18 cellular contexts compared by ENCODE assay signal in genomic region chr13:73075546-73075945, GRCh38. TPM values are rescaled to one million over a fixed set of nuclear protein-coding genes. Genes with fewer than 3 reads are reported as not detected.
DNase-seq lines count a peak whose midpoint lies in the region; ATAC-seq, FAIRE-seq and TF ChIP-seq lines count a peak whose summit lies in the region.
"Had no signal": no experiment of that assay in that cellular context is flagged by ENCODE, and none has a peak within 500 bp of the region (broad histone marks: within the 10 kb centered on the region; RNA-seq: fewer than 3 reads in every experiment).

No MANE protein-coding gene starts in this region.

- BruUV-seq in IMR-90 (replicated peaks; lab: Mats Ljungman, UMichigan) (no TSS peak), endothelial cell of umbilical vein (replicated peaks; lab: Mats Ljungman, UMichigan) (no TSS peak)

- H3K79me1 ChIP-seq in IMR-90 (ENCODE audit: low read depth in 1 of 2, low read length in 2 of 2): peaks cover 10 to 35% of the 10 kb centered on the region in 2 experiments; a peak in 3 of 4 replicates

- H3K14ac ChIP-seq in IMR-90 (replicated peaks; ENCODE audit: low read depth, low read length): peak overlapping the region; percentile 91; the same call in 1 of the 2 replicates

- peak overlapping the region in 1 of 2 experiments; percentile 90; a peak in 3 of 4 replicates for H4K8ac ChIP-seq in IMR-90 (ENCODE audit: low read depth in 2 of 2, low read length in 2 of 2)

- H3K4ac ChIP-seq in IMR-90 (ENCODE audit: low read depth, low read length): peak overlapping the region; percentile 76

- no peaks in the 10 kb centered on the region for H3K27me3 Mint-ChIP-seq in activated T-helper 1 cell treated with anti-CD3 and anti-CD28 coated beads, Interleukin-12 subunit alpha, Interleukin-12 subunit beta, Interleukin-2, Interleukin-4 antibody, amounts not matched to agents 30 ng/mL and 10 ng/mL and 1 ng/mL, durations not matched to agents 14 hours and 24 hours and 36 hours (ENCODE audit: insufficient read depth)
- H3K27me3 Mint-ChIP-seq: activated naive CD4-positive, alpha-beta T cell treated with anti-CD3 and anti-CD28 coated beads, Interleukin-2, amount 50 U/mL, for 24 hours had no signal

- no peak for TF ChIP-seq RAD21 in IMR-90 (IDR thresholded peaks at IDR 0.05; ENCODE audit: low read length)

- no peaks in the 10 kb centered on the region for H3K79me2 ChIP-seq in endothelial cell of umbilical vein (ENCODE audit: control insufficient read depth, insufficient read depth, low read length)

- 0 out of 3 replicates have a peak overlapping the region, but pooled peaks have one; percentile 28 for H2BK15ac ChIP-seq in IMR-90 (ENCODE audit: low read depth, low read length)

- dilution Hi-C loops in IMR-90 (cut with HindIII; ENCODE audit: low sequenced_read_pairs, unreplicated experiment) (no loop called here), endothelial cell of umbilical vein (cut with MboI; ENCODE audit: extremely low pct_ligation_motif_present, low sequenced_read_pairs) (no loop called here)

- H3K27me3 ChIP-seq in IMR-90 (ENCODE audit: control insufficient read depth, insufficient read depth, low read length): no peaks in the 10 kb centered on the region
- H3K27me3 ChIP-seq in endothelial cell of umbilical vein (ENCODE audit: control insufficient read depth in 2 of 2, insufficient read depth in 2 of 2, low read length in 2 of 2): no peaks in the 10 kb centered on the region
- no peaks in the 10 kb centered on the region for H3K27me3 ChIP-seq in lung (ENCODE audit: control insufficient read depth, insufficient read depth)
- no peaks in the 10 kb centered on the region for H3K27me3 ChIP-seq in stomach

- H4K5ac ChIP-seq in IMR-90 (ENCODE audit: low read depth, low read length): peak overlapping the region; percentile 57

- peak overlapping the region; percentile 89 for H2AFZ ChIP-seq in IMR-90 (replicated peaks; ENCODE audit: low read length, poor library complexity)
- H2AFZ ChIP-seq in endothelial cell of umbilical vein (ENCODE audit: low read depth, low read length): peak overlapping the region; percentile 63

- in situ Hi-C loops in IMR-90 (cut with MboI; ENCODE audit: low sequenced_read_pairs): no loop called here

- TF ChIP-seq CTCF in IMR-90 (conservative IDR thresholded peaks at IDR 0.05; ENCODE audit: low read depth, low read length): no peak
- TF ChIP-seq CTCF in endothelial cell of umbilical vein (IDR thresholded peaks at IDR 0.05; ENCODE audit: extremely low read depth in 1 of 2, insufficient read depth in 1 of 2, low read depth in 1 of 2, low read length in 2 of 2): no peak
- TF ChIP-seq CTCF in lung (IDR thresholded peaks at IDR 0.05; ENCODE audit: control extremely low read depth, extremely low read depth): no peak
- TF ChIP-seq CTCF in stomach (IDR thresholded peaks at IDR 0.05): no peak

- TF ChIP-seq POLR2A in IMR-90 (IDR thresholded peaks at IDR 0.05; ENCODE audit: low read depth, low read length) (no peak), endothelial cell of umbilical vein (IDR thresholded peaks at IDR 0.05; ENCODE audit: low read depth, low read length) (no peak), stomach (IDR thresholded peaks at IDR 0.05) (no peak)

- H3K4me3 ChIP-seq in IMR-90 (ENCODE audit: insufficient read depth, low read depth, low read length) (peak overlapping the region; percentile 28; the same call in 1 of the 2 replicates), endothelial cell of umbilical vein (replicated peaks in 1 of 3; ENCODE audit: insufficient read depth in 1 of 3, low read depth in 1 of 3, low read length in 3 of 3) (no peak overlapping the region), lung (no peak overlapping the region), stomach (no peak overlapping the region)

- intact Hi-C loops in IMR-90 (cut with micrococcal nuclease) (no loop called here), endothelial cell of umbilical vein (cut with micrococcal nuclease) (no loop called here), stomach (cut with DNase I; ENCODE audit: low total_unique reads) (no loop called here)
- intact Hi-C loops in activated T-helper 1 cell treated with anti-CD3 and anti-CD28 coated beads, Interleukin-12 subunit alpha, Interleukin-12 subunit beta, Interleukin-2, Interleukin-4 antibody, amounts not matched to agents 30 ng/mL and 10 ng/mL and 1 ng/mL, durations not matched to agents 14 hours and 24 hours and 36 hours (cut with micrococcal nuclease): no loop called here

- H3K9me3 Mint-ChIP-seq in activated T-helper 1 cell treated with anti-CD3 and anti-CD28 coated beads, Interleukin-12 subunit alpha, Interleukin-12 subunit beta, Interleukin-2, Interleukin-4 antibody, amounts not matched to agents 30 ng/mL and 10 ng/mL and 1 ng/mL, durations not matched to agents 14 hours and 24 hours and 36 hours: no peaks in the 10 kb centered on the region
- H3K9me3 Mint-ChIP-seq: activated naive CD4-positive, alpha-beta T cell treated with anti-CD3 and anti-CD28 coated beads, Interleukin-2, amount 50 U/mL, for 24 hours had no signal

- peak overlapping the region; percentile 81 for H2AK9ac ChIP-seq in IMR-90 (replicated peaks; ENCODE audit: low read depth, low read length, poor library complexity)

- peak overlapping the region; percentile 88 for H2BK5ac ChIP-seq in IMR-90 (ENCODE audit: low read depth, low read length, poor library complexity, severe bottlenecking)

- TF ChIP-seq EP300 in stomach (IDR thresholded peaks at IDR 0.05): no peak

- H4K20me1 ChIP-seq in IMR-90 (ENCODE audit: insufficient read depth, low read length): no peaks in the 10 kb centered on the region
- no peaks in the 10 kb centered on the region for H4K20me1 ChIP-seq in endothelial cell of umbilical vein (replicated peaks; ENCODE audit: control insufficient read depth, extremely low read depth, insufficient read depth, low read length)

- no peak for DNase-seq in IMR-90
- no peak for DNase-seq in endothelial cell of umbilical vein (ENCODE audit: low read depth, low spot score)
- no peak for DNase-seq in lung (ENCODE audit: low spot score)
- peak; percentile 57 for DNase-seq in stomach
- DNase-seq in activated T-helper 1 cell treated with anti-CD3 and anti-CD28 coated beads, Interleukin-12 subunit alpha, Interleukin-12 subunit beta, Interleukin-2, Interleukin-4 antibody, amounts not matched to agents 30 ng/mL and 10 ng/mL and 1 ng/mL, durations not matched to agents 14 hours and 24 hours and 36 hours (ENCODE audit: low spot score): no peak
- DNase-seq: activated CD4-positive, alpha-beta T cell treated with anti-CD3 and anti-CD28 coated beads for 48 hours; effector CD4-positive, alpha-beta T cell; NCI-H146; NCI-H345; T1000 had no signal

- no peaks in the 10 kb centered on the region for H3K9me3 ChIP-seq in IMR-90 (ENCODE audit: control insufficient read depth, insufficient read depth, low read length)
- H3K9me3 ChIP-seq in endothelial cell of umbilical vein (replicated peaks; ENCODE audit: control insufficient read depth, insufficient read depth, low read length): no peaks in the 10 kb centered on the region
- H3K9me3 ChIP-seq in lung (ENCODE audit: control insufficient read depth in 2 of 2, insufficient read depth in 1 of 2, low read length in 1 of 2): no peaks in the 10 kb centered on the region
- H3K9me3 ChIP-seq in stomach: no peaks in the 10 kb centered on the region

- CTCF ChIA-PET in IMR-90 (lab: Yijun Ruan, JAX): no interaction called here
- CTCF ChIA-PET in endothelial cell of umbilical vein (lab: Charles Lee): interaction anchor here (1.1 kb wide), 1 partner anchor 15 kb away, joined by 4 read pairs; no protein-coding TSS in a partner anchor

- H3K4me1 ChIP-seq in IMR-90 (ENCODE audit: control insufficient read depth, insufficient read depth, low read length) (peaks cover 15% of the 10 kb centered on the region), endothelial cell of umbilical vein (ENCODE audit: control insufficient read depth, extremely low read depth, insufficient read depth, low read length) (peaks cover 2% of the 10 kb centered on the region), lung (ENCODE audit: control insufficient read depth in 2 of 2, insufficient read depth in 2 of 2, low read length in 2 of 2) (no peaks in the 10 kb centered on the region), stomach (peaks cover 4 to 58% (median 25%) of the 10 kb centered on the region in 4 donors)

- H3K4me2 ChIP-seq in IMR-90 (ENCODE audit: low read depth, low read length) (peak overlapping the region; percentile 73), endothelial cell of umbilical vein (ENCODE audit: insufficient read depth, low read length) (no peak overlapping the region)

- H3K4me3 Mint-ChIP-seq in activated T-helper 1 cell treated with anti-CD3 and anti-CD28 coated beads, Interleukin-12 subunit alpha, Interleukin-12 subunit beta, Interleukin-2, Interleukin-4 antibody, amounts not matched to agents 30 ng/mL and 10 ng/mL and 1 ng/mL, durations not matched to agents 14 hours and 24 hours and 36 hours: no peak overlapping the region
- H3K4me3 Mint-ChIP-seq: activated naive CD4-positive, alpha-beta T cell treated with anti-CD3 and anti-CD28 coated beads, Interleukin-2, amount 50 U/mL, for 24 hours; B cell had no signal

- peak overlapping the region; percentile 61 for H3K27ac ChIP-seq in IMR-90 (ENCODE audit: insufficient read depth, low read length)
- H3K27ac ChIP-seq in endothelial cell of umbilical vein (ENCODE audit: insufficient read depth, low read depth, low read length): no peak overlapping the region
- H3K27ac ChIP-seq in lung (ENCODE audit: low read depth in 1 of 2, low read length in 1 of 2): peak overlapping the region in 1 of 2 donors; percentile 55
- H3K27ac ChIP-seq in stomach: peak overlapping the region; percentile 52 to 89 (median 67)
- H3K27ac ChIP-seq: HL-60 had no signal

- H2AK5ac ChIP-seq in IMR-90 (ENCODE audit: low read depth, low read length): peak overlapping the region; percentile 70

- FAIRE-seq in endothelial cell of umbilical vein (lab: Jason Lieb, UNC): no peak
- FAIRE-seq: bronchial epithelial cell, GM19239 had no signal

- H3K4me1 Mint-ChIP-seq in activated T-helper 1 cell treated with anti-CD3 and anti-CD28 coated beads, Interleukin-12 subunit alpha, Interleukin-12 subunit beta, Interleukin-2, Interleukin-4 antibody, amounts not matched to agents 30 ng/mL and 10 ng/mL and 1 ng/mL, durations not matched to agents 14 hours and 24 hours and 36 hours (ENCODE audit: low read depth): peaks cover 12% of the 10 kb centered on the region
- H3K4me1 Mint-ChIP-seq: activated naive CD4-positive, alpha-beta T cell treated with anti-CD3 and anti-CD28 coated beads, Interleukin-2, amount 50 U/mL, for 24 hours; B cell had no signal

- no peak; the same call in 1 of the 2 replicates for ATAC-seq in IMR-90 (ENCODE audit: low read depth)
- ATAC-seq in lung (ENCODE audit: insufficient read depth, low FRiP score): peak; percentile 15
- ATAC-seq in HG03460 (IDR thresholded peaks at IDR 0.05; ENCODE audit: unreplicated experiment): no peak
- no peak for ATAC-seq in HG02798 (IDR thresholded peaks at IDR 0.05; ENCODE audit: poor library complexity, unreplicated experiment)
- ATAC-seq in HG02588 (IDR thresholded peaks at IDR 0.05; ENCODE audit: unreplicated experiment): no peak

- no peak overlapping the region for H3K56ac ChIP-seq in IMR-90 (ENCODE audit: extremely low read depth, insufficient read depth, low read length)

- H3K27ac Mint-ChIP-seq in activated T-helper 1 cell treated with anti-CD3 and anti-CD28 coated beads, Interleukin-12 subunit alpha, Interleukin-12 subunit beta, Interleukin-2, Interleukin-4 antibody, amounts not matched to agents 30 ng/mL and 10 ng/mL and 1 ng/mL, durations not matched to agents 14 hours and 24 hours and 36 hours: no peak overlapping the region
- H3K27ac Mint-ChIP-seq: activated naive CD4-positive, alpha-beta T cell treated with anti-CD3 and anti-CD28 coated beads, Interleukin-2, amount 50 U/mL, for 24 hours; B cell had no signal

- H2BK120ac ChIP-seq in IMR-90 (ENCODE audit: low read depth, low read length): peak overlapping the region; percentile 47

- WGBS in IMR-90 (ENCODE audit: extremely low coverage in 2 of 2, insufficient read length in 1 of 2), 2 experiments: 23% methylated on average over 8 of the region's 18 CpGs; no CpG with 5 or more reads in 1 of the 2 experiments
- WGBS in lung, 2 donors: 48 to 65% methylated on average over 18 of the region's 18 CpGs
- WGBS in stomach, 5 donors: 18 to 64% (median 34%) methylated on average over 18 of the region's 18 CpGs

- peaks cover 3% of the 10 kb centered on the region; the same call in 1 of the 2 replicates for H3K36me3 ChIP-seq in IMR-90 (ENCODE audit: control insufficient read depth, insufficient read depth, low read length)
- no peaks in the 10 kb centered on the region for H3K36me3 ChIP-seq in endothelial cell of umbilical vein (ENCODE audit: control insufficient read depth in 2 of 2, extremely low read depth in 1 of 2, insufficient read depth in 2 of 2, low read length in 2 of 2)
- H3K36me3 ChIP-seq in lung (ENCODE audit: control insufficient read depth in 2 of 2, insufficient read depth in 2 of 2, low read length in 2 of 2): peaks cover 0 to 5% of the 10 kb centered on the region in 2 donors
- peaks cover 0 to 18% (median 14%) of the 10 kb centered on the region in 4 donors for H3K36me3 ChIP-seq in stomach

- POLR2A ChIA-PET in IMR-90 (lab: Charles Lee; ENCODE audit: unreplicated experiment) (no interaction called here), endothelial cell of umbilical vein (lab: Charles Lee) (interaction anchor here (0.6 kb wide), 1 partner anchor 91 kb away, joined by 3 read pairs; no protein-coding TSS in a partner anchor)

- H3K36me3 Mint-ChIP-seq in activated T-helper 1 cell treated with anti-CD3 and anti-CD28 coated beads, Interleukin-12 subunit alpha, Interleukin-12 subunit beta, Interleukin-2, Interleukin-4 antibody, amounts not matched to agents 30 ng/mL and 10 ng/mL and 1 ng/mL, durations not matched to agents 14 hours and 24 hours and 36 hours (ENCODE audit: low read depth): peaks cover 2% of the 10 kb centered on the region

- H3K9me1 ChIP-seq in IMR-90 (ENCODE audit: insufficient read depth, low read length) (peaks cover 7% of the 10 kb centered on the region), endothelial cell of umbilical vein (replicated peaks; ENCODE audit: control insufficient read depth, extremely low read depth, insufficient read depth, low read length) (no peaks in the 10 kb centered on the region)

- peak overlapping the region; percentile 52; the same call in 1 of the 2 replicates for H4K91ac ChIP-seq in IMR-90 (ENCODE audit: insufficient read depth, low read depth, low read length)

- peak overlapping the region; percentile 51; the same call in 1 of the 2 replicates for H3K23ac ChIP-seq in IMR-90 (ENCODE audit: low read depth, low read length)

- H2BK20ac ChIP-seq in IMR-90 (ENCODE audit: low read depth, low read length): peak overlapping the region; percentile 78

- no peak overlapping the region for H3K9ac ChIP-seq in IMR-90 (ENCODE audit: low read depth, low read length)
- no peak overlapping the region for H3K9ac ChIP-seq in endothelial cell of umbilical vein (replicated peaks; ENCODE audit: extremely low read depth, insufficient read depth, low read length)

- peak overlapping the region; percentile 62; the same call in 1 of the 2 replicates for H3K18ac ChIP-seq in IMR-90 (ENCODE audit: low read depth, low read length)

RNA-seq across cellular contexts. Expression of gene KLF5, which starts 16.7 kb away (rescaled TPM):
- total RNA-seq in IMR-90 (2012; rRNA removed) (4.4 and 5.4 TPM in 2 replicates), endothelial cell of umbilical vein (1.7 and 1.9 TPM in 2 replicates), lung (10 to 100 TPM; 50.6 to 58.6 TPM), stomach (100 to 1,000 TPM in 1 of 5 donors, 10 to 100 TPM in 4; 35.7 to 585 (median 73.9) TPM)
- polyA plus RNA-seq in IMR-90 (2012; rRNA removed) (8.8 and 11.2 TPM in 2 replicates), endothelial cell of umbilical vein (3.4 and 4.0 TPM in 2 replicates), lung (10 to 100 TPM; 22.2 to 44.8 TPM), stomach (100 to 1,000 TPM in 1 of 3 donors, 10 to 100 TPM in 2; 23.7 to 104 (median 82.3) TPM)
- polyA plus RNA-seq in IMR-90 (2012; cell fraction: cytosol; rRNA removed): 1.9 and 4.8 TPM in 2 replicates
- polyA plus RNA-seq in IMR-90 (2012; cell fraction: nucleus; rRNA removed; ENCODE audit: low replicate concordance): 3.7 and 10.8 TPM in 2 replicates
- polyA plus RNA-seq in endothelial cell of umbilical vein (2011; cell fraction: cytosol; rRNA removed): 2.8 and 2.9 TPM in 2 replicates
- polyA plus RNA-seq in endothelial cell of umbilical vein (2011; cell fraction: nucleus; rRNA removed): 6.2 and 6.7 TPM in 2 replicates
- 3.1 and 5.2 TPM in 2 replicates for polyA plus RNA-seq in endothelial cell of umbilical vein (2012)
- polyA minus RNA-seq in endothelial cell of umbilical vein: 4.5 and 4.8 TPM in 2 replicates
- 203 TPM for polyA minus RNA-seq in endothelial cell of umbilical vein (2011; cell fraction: cytosol; rRNA and poly(A)+ RNA removed)
- 9.9 and 13.9 TPM in 2 replicates for polyA minus RNA-seq in endothelial cell of umbilical vein (2011; cell fraction: nucleus; rRNA and poly(A)+ RNA removed)
- 2.4 and 2.5 TPM in 2 replicates for total RNA-seq in activated T-helper 1 cell treated with anti-CD3 and anti-CD28 coated beads, Interleukin-12 subunit alpha, Interleukin-12 subunit beta, Interleukin-2, Interleukin-4 antibody, amounts not matched to agents 30 ng/mL and 10 ng/mL and 1 ng/mL, durations not matched to agents 14 hours and 24 hours and 36 hours
